Comparison of ENCODE assay signal across 9 cellular contexts in the genomic region with DNA sequence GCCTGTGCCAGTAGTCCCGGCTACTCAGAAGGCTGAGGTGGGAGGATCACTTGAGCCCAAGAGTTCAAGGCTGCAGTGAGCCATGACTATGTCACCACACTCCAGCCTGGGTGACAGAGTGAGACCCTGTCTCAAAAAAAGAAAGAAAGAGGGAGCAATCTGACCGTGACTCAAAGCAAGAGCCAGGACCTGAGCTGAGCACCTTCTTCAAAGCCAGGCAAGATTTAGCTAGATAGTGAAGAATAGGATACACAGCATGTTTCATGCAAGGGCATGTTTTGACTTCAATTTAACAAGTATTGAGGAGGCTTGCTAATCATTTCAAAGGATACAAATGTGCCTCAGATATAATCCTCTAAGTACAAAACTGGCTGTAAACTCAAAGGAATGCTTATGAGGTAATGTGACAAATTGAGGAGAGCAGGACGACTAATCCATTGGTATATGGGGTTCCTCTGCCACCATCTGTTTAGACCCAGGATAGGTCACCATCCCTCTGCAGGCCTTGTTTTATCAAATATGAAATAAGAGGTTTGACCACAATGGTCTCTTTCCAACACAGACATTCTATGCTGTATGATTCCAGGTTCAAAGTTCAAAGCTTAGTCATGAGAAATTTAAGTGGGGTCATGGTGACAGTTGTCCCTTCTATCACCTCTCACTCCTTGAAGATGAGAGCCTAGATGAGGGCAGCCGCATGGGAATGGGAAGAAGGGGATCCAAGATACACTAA.
DNase-seq lines count a peak whose midpoint lies in the region; ATAC-seq, FAIRE-seq and TF ChIP-seq lines count a peak whose summit lies in the region.
"Had no signal": no experiment of that assay in that cellular context is flagged by ENCODE, and none has a peak within 500 bp of the region (broad histone marks: within the 10 kb centered on the region; RNA-seq: fewer than 3 reads in every experiment).

No MANE protein-coding gene starts in this region.

- in situ Hi-C loops in astrocyte of the spinal cord (cut with HindIII; ENCODE audit: low sequenced_read_pairs) = no loop called here

- H3K4me3 ChIP-seq in astrocyte of the spinal cord (ENCODE audit: low read depth, low read length) (no peak overlapping the region), parathyroid adenoma (ENCODE audit: low read depth, low read length) (no peak overlapping the region)

- no peaks in the 10 kb centered on the region for H3K79me2 ChIP-seq in parathyroid adenoma

- peak; percentile 2 for DNase-seq in astrocyte of the spinal cord (ENCODE audit: low read depth, low spot score)
- no peak for DNase-seq in H54 (ENCODE audit: insufficient read length, low spot score)
- DNase-seq in glomerular visceral epithelial cell (ENCODE audit: extremely low spot score) = no peak
- DNase-seq in HuH-7 (ENCODE audit: low spot score) = no peak
- DNase-seq: activated effector memory CD4-positive, alpha-beta T cell treated with Interleukin-2 at 50 U/mL for 16 hours; effector CD4-positive, alpha-beta T cell had no signal

- TF ChIP-seq CTCF in astrocyte of the spinal cord (IDR thresholded peaks at IDR 0.05; ENCODE audit: low read depth, low read length) (no peak), parathyroid adenoma (IDR thresholded peaks at IDR 0.05) (no peak)

- TF ChIP-seq POLR2A in H54 (IDR thresholded peaks at IDR 0.05; ENCODE audit: low read depth, low read length) = no peak

- H3K36me3 ChIP-seq in parathyroid adenoma (ENCODE audit: control insufficient read depth, insufficient read depth, low read length) = no peaks in the 10 kb centered on the region

- no peak overlapping the region for H3K4me2 ChIP-seq in parathyroid adenoma (ENCODE audit: low read length)

- peak overlapping the region; percentile 11 for H3K27ac ChIP-seq in parathyroid adenoma

- H3K9ac ChIP-seq in parathyroid adenoma = no peak overlapping the region

- no peaks in the 10 kb centered on the region for H3K27me3 ChIP-seq in parathyroid adenoma (ENCODE audit: control insufficient read depth, insufficient read depth, low read length)

- FAIRE-seq in H54 (lab: Jason Lieb, UNC) = no peak

- peak; percentile 37 for ATAC-seq in GM18870 (IDR thresholded peaks at IDR 0.05; ENCODE audit: unreplicated experiment)
- peak; percentile 19 for ATAC-seq in HG03159 (IDR thresholded peaks at IDR 0.05; ENCODE audit: unreplicated experiment)

- no peak overlapping the region for H2AFZ ChIP-seq in parathyroid adenoma

- H3K9me3 ChIP-seq in parathyroid adenoma (ENCODE audit: control insufficient read depth, low read length) = no peaks in the 10 kb centered on the region

- no peaks in the 10 kb centered on the region for H3K4me1 ChIP-seq in parathyroid adenoma
